In genomic region chr6:117352466-117353081, GRCh38 we compare ENCODE assay signal across 9 cellular contexts.
DNase-seq lines count a peak whose midpoint lies in the region; ATAC-seq and TF ChIP-seq lines count a peak whose summit lies in the region.
"Had no signal": no experiment of that assay in that cellular context is flagged by ENCODE, and none has a peak within 500 bp of the region (broad histone marks: within the 10 kb centered on the region; RNA-seq: fewer than 3 reads in every experiment).

No MANE protein-coding gene starts in this region.

- H3K4me3 ChIP-seq in GM12875 (ENCODE audit: low read depth, low read length) (no peak overlapping the region), HFF-Myc (replicated peaks; ENCODE audit: low read depth, low read length) (no peak overlapping the region), Panc1 (ENCODE audit: low read depth in 2 of 2, low read length in 2 of 2) (no peak overlapping the region), testis (no peak overlapping the region)

- no peaks in the 10 kb centered on the region for H3K9me3 ChIP-seq in Panc1 (ENCODE audit: control insufficient read depth, insufficient read depth, low read depth, low read length)
- no peaks in the 10 kb centered on the region for H3K9me3 ChIP-seq in testis

- BruUV-seq in Panc1 (replicated peaks; lab: Mats Ljungman, UMichigan), result no TSS peak

- ATAC-seq in Panc1, result peak; percentile 78

- H3K27me3 ChIP-seq in Panc1 (ENCODE audit: control insufficient read depth, insufficient read depth, low read length) (no peaks in the 10 kb centered on the region), testis (no peaks in the 10 kb centered on the region)

- in situ Hi-C loops in Panc1 (cut with HindIII; ENCODE audit: low pct_unique_long_range_greater_than_20kb, low sequenced_read_pairs), result no loop called here

- H3K36me3 ChIP-seq in Panc1 (ENCODE audit: control insufficient read depth, insufficient read depth, low read length) (no peaks in the 10 kb centered on the region), testis (ENCODE audit: low read depth, missing control alignments) (no peaks in the 10 kb centered on the region)

- POLR2A ChIA-PET in Panc1 (lab: Charles Lee), result no interaction called here

- WGBS in testis, 2 donors, result 78 to 88% methylated on average over 3 of the region's 3 CpGs

- TF ChIP-seq POLR2A in testis (IDR thresholded peaks at IDR 0.05), result no peak

- H3K27ac ChIP-seq in Panc1 (ENCODE audit: low read length) (no peak overlapping the region), testis (no peak overlapping the region)

- CTCF ChIA-PET in Panc1 (lab: Charles Lee), result no interaction called here

- intact Hi-C loops in Panc1 (cut with micrococcal nuclease; ENCODE audit: unreplicated experiment) (no loop called here), testis (cut with DNase I; ENCODE audit: low total_unique reads) (no loop called here)

- H3K4me1 ChIP-seq in Panc1 (ENCODE audit: control insufficient read depth, insufficient read depth, low read length) (no peaks in the 10 kb centered on the region), testis (no peaks in the 10 kb centered on the region)

- peak; percentile 23; the same call in 1 of the 2 replicates for TF ChIP-seq CTCF in GM12875 (IDR thresholded peaks at IDR 0.05; ENCODE audit: borderline replicate concordance, insufficient read depth, low read depth, low read length)
- TF ChIP-seq CTCF in HFF-Myc (IDR thresholded peaks at IDR 0.05; ENCODE audit: low read depth, low read length, missing control alignments), result peak; percentile 37
- peak; percentile 72 for TF ChIP-seq CTCF in Panc1 (IDR thresholded peaks at IDR 0.05)
- TF ChIP-seq CTCF in testis (IDR thresholded peaks at IDR 0.05), result peak in 1 of 3 experiments; percentile 45

- DNase-seq in HFF-Myc (ENCODE audit: extremely low read depth, low read depth) (no peak), Panc1 (ENCODE audit: low read depth, low spot score) (no peak), iris pigment epithelial cell (ENCODE audit: low read depth) (peak; percentile 41), testis (no peak), HUDEP-2 (lab: John Stamatoyannopoulos, UW; ENCODE audit: unreplicated experiment in 76 of 76) (no peak)
- DNase-seq in activated CD4-positive, CD25-positive, alpha-beta regulatory T cell treated with anti-CD3 and anti-CD28 coated beads, Interleukin-2, amount 50 U/mL, for 72 hours, result no peak
- no peak for DNase-seq in activated naive CD4-positive, alpha-beta T cell treated with Interleukin-2 at 50 U/mL for 16 hours
- DNase-seq: activated B cell treated with CpG ODN at 0.5 μM for 24 hours had no signal
